Comparison of ENCODE assay signal across 33 cellular contexts in the genomic region with DNA sequence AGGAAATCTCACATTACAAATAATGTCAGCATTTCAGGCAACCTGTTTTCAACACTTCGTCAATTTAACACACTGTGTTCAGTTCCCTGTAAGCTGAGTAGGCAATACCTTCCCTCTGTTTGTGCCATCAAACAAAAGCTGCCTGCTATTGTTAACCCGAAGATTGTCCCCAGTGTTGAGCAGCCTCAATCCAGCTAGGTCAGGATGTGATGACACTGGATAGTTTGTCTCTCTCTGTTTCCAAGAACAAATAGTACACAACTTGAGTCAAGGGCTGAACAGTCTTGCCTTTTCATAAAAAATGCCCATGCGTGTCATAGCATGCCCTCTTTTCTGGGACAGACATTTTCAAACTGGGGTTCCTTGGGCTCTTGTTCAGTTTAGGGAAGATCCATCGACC. TPM values are rescaled to one million over a fixed set of nuclear protein-coding genes. Genes with fewer than 3 reads are reported as not detected.
DNase-seq lines count a peak whose midpoint lies in the region; ATAC-seq and TF ChIP-seq lines count a peak whose summit lies in the region.
"Had no signal": no experiment of that assay in that cellular context is flagged by ENCODE, and none has a peak within 500 bp of the region (broad histone marks: within the 10 kb centered on the region; RNA-seq: fewer than 3 reads in every experiment).

No MANE protein-coding gene starts in this region.

- CTCF ChIA-PET in mammary epithelial cell (lab: Charles Lee; ENCODE audit: low non-redundant PET): no interaction called here

- H3K4me1 ChIP-seq in mammary epithelial cell (ENCODE audit: insufficient read depth, low read length): peaks cover 31% of the 10 kb centered on the region
- peaks cover 25% of the 10 kb centered on the region for H3K4me1 ChIP-seq in foreskin keratinocyte
- peaks cover 7% of the 10 kb centered on the region for H3K4me1 ChIP-seq in smooth muscle cell (ENCODE audit: low read depth)
- H3K4me1 ChIP-seq: heart right ventricle, parathyroid adenoma, thyroid gland, vagina had no signal

- peak overlapping the region in 1 of 3 experiments; percentile 8 for H3K4me3 ChIP-seq in mammary epithelial cell (replicated peaks in 1 of 3; ENCODE audit: insufficient read depth in 1 of 3, low read depth in 2 of 3, low read length in 3 of 3)
- H3K4me3 ChIP-seq in smooth muscle cell: no peak overlapping the region
- H3K4me3 ChIP-seq: heart right ventricle, lung, SK-N-MC, thyroid gland, vagina had no signal

- peak overlapping the region; percentile 97 for H3K27ac ChIP-seq in mammary epithelial cell (ENCODE audit: insufficient read depth, low read depth, low read length)
- H3K27ac ChIP-seq in foreskin keratinocyte: peak overlapping the region; percentile 92
- H3K27ac ChIP-seq in smooth muscle cell (ENCODE audit: low read depth): peak overlapping the region; percentile 59
- H3K27ac ChIP-seq: heart right ventricle, parathyroid adenoma, SK-N-MC, thyroid gland, vagina had no signal

- 63% methylated on average over 4 of the region's 4 CpGs for WGBS in mammary epithelial cell (ENCODE audit: low coverage, missing lambda C conversion rate)
- WGBS in smooth muscle cell (ENCODE audit: low lambda C conversion rate): 87% methylated on average over 4 of the region's 4 CpGs

- H3K9me3 ChIP-seq in mammary epithelial cell (replicated peaks; ENCODE audit: insufficient read depth, low read length) (peaks cover 3% of the 10 kb centered on the region), smooth muscle cell (replicated peaks; ENCODE audit: low read depth) (no peaks in the 10 kb centered on the region)
- H3K9me3 ChIP-seq: thyroid gland, vagina had no signal

- ATAC-seq in foreskin keratinocyte: peak; percentile 69
- ATAC-seq: heart right ventricle; stimulated activated naive CD8-positive, alpha-beta T cell treated with anti-CD3 and anti-CD28 coated beads, Interleukin-15, amount 100 ng/mL, for 72 hours had no signal

- no peaks in the 10 kb centered on the region for H3K27me3 ChIP-seq in mammary epithelial cell (ENCODE audit: insufficient read depth, low read length)
- H3K27me3 ChIP-seq in foreskin keratinocyte: no peaks in the 10 kb centered on the region
- H3K27me3 ChIP-seq in smooth muscle cell (ENCODE audit: low read depth): no peaks in the 10 kb centered on the region
- H3K27me3 ChIP-seq: thyroid gland, vagina had no signal

- intact Hi-C loops in mammary epithelial cell (cut with micrococcal nuclease): loop anchor here (1.0 to 5.0 kb wide), 5 partner anchors 15 to 126 kb away; a partner anchor contains a TSS

- H3K36me3 ChIP-seq in mammary epithelial cell (ENCODE audit: insufficient read depth, low read length) (no peaks in the 10 kb centered on the region), smooth muscle cell (ENCODE audit: low read depth) (peaks cover 6% of the 10 kb centered on the region)
- H3K36me3 ChIP-seq: heart right ventricle, thyroid gland, vagina had no signal

- dilution Hi-C loops in mammary epithelial cell (cut with HindIII; ENCODE audit: low sequenced_read_pairs): no loop called here

- TF ChIP-seq CTCF in mammary epithelial cell (conservative IDR thresholded peaks at IDR 0.05 in 1 of 2, IDR thresholded peaks at IDR 0.05 in 1 of 2; ENCODE audit: extremely low read depth in 1 of 2, insufficient read depth in 1 of 2, low read depth in 1 of 2, low read length in 2 of 2) (no peak), foreskin keratinocyte (conservative IDR thresholded peaks at IDR 0.05) (no peak), smooth muscle cell (IDR thresholded peaks at IDR 0.05; ENCODE audit: borderline replicate concordance, insufficient read depth, poor library complexity, severe bottlenecking) (no peak)

- no peaks in the 10 kb centered on the region for H3F3A ChIP-seq in smooth muscle cell (ENCODE audit: low read depth)

- DNase-seq in NCI-H748 (lab: John Stamatoyannopoulos, UW; ENCODE audit: unreplicated experiment): peak; percentile 7
- no peak for DNase-seq in NCI-H748 treated with DMSO at 0.1 percent for 48 hours (lab: John Stamatoyannopoulos, UW)
- peak; percentile 76 for DNase-seq in mammary epithelial cell
- peak; percentile 68 to 86 for DNase-seq in foreskin keratinocyte
- DNase-seq in smooth muscle cell (lab: John Stamatoyannopoulos, UW; ENCODE audit: unreplicated experiment): no peak
- DNase-seq in NCI-H345 (lab: John Stamatoyannopoulos, UW): no peak
- DNase-seq in kidney tubule cell (ENCODE audit: low spot score): no peak
- DNase-seq in NCI-H146 (lab: John Stamatoyannopoulos, UW): no peak
- DNase-seq: activated CD4-positive, CD25-positive, alpha-beta regulatory T cell; activated effector memory CD4-positive, alpha-beta T cell treated with anti-CD3 and anti-CD28 coated beads, Interleukin-2, amount 50 U/mL, for 16 hours; activated T-cell treated with anti-CD3 and anti-CD28 coated beads, Interleukin-2, amount 50 U/mL, for 24 hours; cortex of kidney; effector memory CD4-positive, alpha-beta T cell; erythroblast; H7; heart right ventricle; KG1; MM.1S; NCI-H1105 treated with DMSO at 0.1 percent for 48 hours; NCI-H2029; NCI-H2227 treated with DMSO at 0.1 percent for 48 hours; NCI-H774; stimulated activated CD4-positive, alpha-beta T cell treated with anti-CD3 and anti-CD28 coated beads, Interleukin-2, amount 100 ng/mL, for 48 hours; stimulated activated naive CD8-positive, alpha-beta T cell treated with anti-CD3 and anti-CD28 coated beads, Interleukin-15, amount 100 ng/mL, for 72 hours; thyroid gland had no signal

- in situ Hi-C loops in mammary epithelial cell (cut with MboI; ENCODE audit: low sequenced_read_pairs in 2 of 2): no loop called here

- BruUV-seq in mammary epithelial cell (replicated peaks; lab: Mats Ljungman, UMichigan): TSS peak; percentile 80

- H3K79me2 ChIP-seq in mammary epithelial cell (ENCODE audit: insufficient read depth, low read length) (no peaks in the 10 kb centered on the region), smooth muscle cell (ENCODE audit: low read depth) (no peaks in the 10 kb centered on the region)
- H3K79me2 ChIP-seq: parathyroid adenoma had no signal

- H2AFZ ChIP-seq in mammary epithelial cell (ENCODE audit: low read depth, low read length) (no peak overlapping the region), smooth muscle cell (ENCODE audit: low read depth) (no peak overlapping the region)
- H2AFZ ChIP-seq: parathyroid adenoma had no signal

- H3K9ac ChIP-seq in mammary epithelial cell (ENCODE audit: insufficient read depth, low read length): peak overlapping the region; percentile 73
- H3K9ac ChIP-seq in smooth muscle cell (ENCODE audit: low read depth): peak overlapping the region; percentile 42
- H3K9ac ChIP-seq: parathyroid adenoma had no signal

- H3K4me2 ChIP-seq in mammary epithelial cell (ENCODE audit: insufficient read depth, low read depth, low read length) (peak overlapping the region; percentile 60), smooth muscle cell (peak overlapping the region; percentile 21)

- H4K20me1 ChIP-seq in mammary epithelial cell (ENCODE audit: insufficient read depth, low read length): no peaks in the 10 kb centered on the region
- no peaks in the 10 kb centered on the region for H4K20me1 ChIP-seq in smooth muscle cell (ENCODE audit: low read depth)

RNA-seq across cellular contexts. Expression of a gene that starts 36.4 kb away (rescaled TPM):
- total RNA-seq in mammary epithelial cell (1 to 10 TPM; 1.3 to 2.4 TPM), foreskin keratinocyte (1.3 and 1.6 TPM in 2 replicates), smooth muscle cell (20.5 and 21.8 TPM in 2 replicates)
- polyA plus RNA-seq in mammary epithelial cell (3.2 TPM), foreskin keratinocyte (1.5 and 2.0 TPM in 2 replicates), smooth muscle cell (21.9 and 33.9 TPM in 2 replicates)
- polyA minus RNA-seq in mammary epithelial cell: not detected
- total RNA-seq: A172, cardiac septum, H7, heart right ventricle, kidney epithelial cell, thyroid gland had no signal
- polyA plus RNA-seq: neural cell had no signal

Comparison
In these comparisons a context has a peak if more than half of its experiments do, and no peak if none do; other contexts are left out.
1. DNase-seq: peak in NCI-H748 (single experiment), mammary epithelial cell (single experiment) and foreskin keratinocyte (2 of 2); none in NCI-H748 treated with DMSO at 0.1 percent for 48 hours (single experiment), smooth muscle cell (single experiment), NCI-H345 (single experiment), kidney tubule cell (single experiment) and NCI-H146 (single experiment).
2. Peak in every context shown above with its lines, with median percentiles within 50 percentile points of each other: H3K27ac ChIP-seq.